Comparison of ENCODE assay signal across 10 cellular contexts in genomic region chr11:123100378-123101085, GRCh38. TPM values are rescaled to one million over a fixed set of nuclear protein-coding genes. Genes with fewer than 3 reads are reported as not detected.
DNase-seq lines count a peak whose midpoint lies in the region; ATAC-seq, FAIRE-seq and TF ChIP-seq lines count a peak whose summit lies in the region.
"Had no signal": no experiment of that assay in that cellular context is flagged by ENCODE, and none has a peak within 500 bp of the region (broad histone marks: within the 10 kb centered on the region; RNA-seq: fewer than 3 reads in every experiment).

No MANE protein-coding gene starts in this region.

- H3K27ac ChIP-seq in BLaER1 treated with 17β-estradiol and CSF1 and Interleukin-3, amounts not matched to agents 10 nM and 100 nM, result no peak overlapping the region
- H3K27ac ChIP-seq in kidney (ENCODE audit: low read depth in 2 of 2, low read length in 2 of 2), result no peak overlapping the region

- no peaks in the 10 kb centered on the region for H3K9me3 ChIP-seq in BLaER1 treated with 17β-estradiol and CSF1 and Interleukin-3, amounts not matched to agents 10 nM and 100 nM (replicated peaks in 1 of 11)
- H3K9me3 ChIP-seq in kidney (ENCODE audit: control insufficient read depth in 1 of 2, low read length in 2 of 2) (no peaks in the 10 kb centered on the region), mucosa of descending colon (no peaks in the 10 kb centered on the region)

- FAIRE-seq in kidney (lab: Jason Lieb, UNC), result no peak
- FAIRE-seq: keratinocyte had no signal

- H4K20me1 ChIP-seq in BLaER1 treated with 17β-estradiol and CSF1 and Interleukin-3, amounts not matched to agents 10 nM and 100 nM, result no peaks in the 10 kb centered on the region

- no peaks in the 10 kb centered on the region for H3K27me3 ChIP-seq in BLaER1 treated with 17β-estradiol and CSF1 and Interleukin-3, amounts not matched to agents 10 nM and 100 nM

- DNase-seq in NCI-H1092 treated with DMSO at 0.1 percent for 48 hours (lab: John Stamatoyannopoulos, UW), result peak; percentile 88
- no peak for DNase-seq in nephron progenitor cell
- DNase-seq in kidney, result no peak
- no peak for DNase-seq in stimulated activated CD4-positive, alpha-beta T cell treated with anti-CD3 and anti-CD28 coated beads, Interleukin-4, amount 100 ng/mL, for 1 hour
- no peak for DNase-seq in mucosa of descending colon
- no peak for DNase-seq in CD14-positive monocyte (ENCODE audit: low spot score)
- DNase-seq: MV-4-11 had no signal

- intact Hi-C loops in kidney (cut with DNase I) (no loop called here), mucosa of descending colon (cut with DNase I, micrococcal nuclease) (no loop called here), CD14-positive monocyte (cut with micrococcal nuclease) (no loop called here)

- TF ChIP-seq CTCF in brain (conservative IDR thresholded peaks at IDR 0.05) (no peak), nephron progenitor cell (IDR thresholded peaks at IDR 0.05) (no peak), kidney (IDR thresholded peaks at IDR 0.05; ENCODE audit: borderline replicate concordance, extremely low read depth, insufficient read depth) (no peak), mucosa of descending colon (IDR thresholded peaks at IDR 0.05) (no peak), CD14-positive monocyte (IDR thresholded peaks at IDR 0.05) (no peak)

- H3K27me3 Mint-ChIP-seq in brain (no peaks in the 10 kb centered on the region), nephron progenitor cell (ENCODE audit: low read depth, poor library complexity) (peaks cover under 1% of the 10 kb centered on the region), CD14-positive monocyte (ENCODE audit: low read depth in 3 of 3) (peaks cover 8 to 11% (median 9%) of the 10 kb centered on the region in 3 donors)

- H3K4me1 Mint-ChIP-seq in brain (peaks cover 50% of the 10 kb centered on the region), nephron progenitor cell (peaks cover 57% of the 10 kb centered on the region), CD14-positive monocyte (peaks cover 4% of the 10 kb centered on the region)

- H3K4me2 ChIP-seq in BLaER1 treated with 17β-estradiol and CSF1 and Interleukin-3, amounts not matched to agents 10 nM and 100 nM, result peak overlapping the region; percentile 18 to 76 (median 64); a peak in 20 of 22 replicates

- H3K27ac Mint-ChIP-seq in brain, result peak overlapping the region; percentile 16 to 80 (median 46)
- H3K27ac Mint-ChIP-seq in nephron progenitor cell, result peak overlapping the region; percentile 91
- peak overlapping the region in 3 of 7 donors; percentile 1 to 58 (median 20) for H3K27ac Mint-ChIP-seq in CD14-positive monocyte

- H3K4me3 Mint-ChIP-seq in brain (no peak overlapping the region), nephron progenitor cell (no peak overlapping the region), CD14-positive monocyte (no peak overlapping the region)

- peaks cover 7 to 58% (median 41%) of the 10 kb centered on the region in 10 experiments; a peak in 19 of 20 replicates for H3K4me1 ChIP-seq in BLaER1 treated with 17β-estradiol and CSF1 and Interleukin-3, amounts not matched to agents 10 nM and 100 nM
- H3K4me1 ChIP-seq in kidney (ENCODE audit: control insufficient read depth in 1 of 2, insufficient read depth in 1 of 2, low read depth in 1 of 2, low read length in 2 of 2), result no peaks in the 10 kb centered on the region
- H3K4me1 ChIP-seq in mucosa of descending colon (ENCODE audit: low read depth), result no peaks in the 10 kb centered on the region

- ATAC-seq in mucosa of descending colon, result no peak

- H3K36me3 ChIP-seq in BLaER1 treated with 17β-estradiol and CSF1 and Interleukin-3, amounts not matched to agents 10 nM and 100 nM, result no peaks in the 10 kb centered on the region
- H3K36me3 ChIP-seq in kidney (ENCODE audit: control insufficient read depth in 1 of 2, insufficient read depth in 2 of 2, low read length in 2 of 2) (no peaks in the 10 kb centered on the region), mucosa of descending colon (ENCODE audit: low read depth) (no peaks in the 10 kb centered on the region)

- no peaks in the 10 kb centered on the region for H3K9me3 Mint-ChIP-seq in brain
- H3K9me3 Mint-ChIP-seq in nephron progenitor cell, result no peaks in the 10 kb centered on the region
- H3K9me3 Mint-ChIP-seq in CD14-positive monocyte, result no peaks in the 10 kb centered on the region

- no peak overlapping the region for H3K4me3 ChIP-seq in BLaER1 treated with 17β-estradiol and CSF1 and Interleukin-3, amounts not matched to agents 10 nM and 100 nM
- H3K4me3 ChIP-seq in kidney (ENCODE audit: low read length in 2 of 2), result no peak overlapping the region
- H3K4me3 ChIP-seq in mucosa of descending colon, result no peak overlapping the region

- H3K36me3 Mint-ChIP-seq in brain, result peaks cover 7% of the 10 kb centered on the region
- peaks cover 34% of the 10 kb centered on the region for H3K36me3 Mint-ChIP-seq in nephron progenitor cell (ENCODE audit: low read depth)
- H3K36me3 Mint-ChIP-seq in CD14-positive monocyte, result no peaks in the 10 kb centered on the region

- no peak overlapping the region for H3K9ac ChIP-seq in BLaER1 treated with 17β-estradiol and CSF1 and Interleukin-3, amounts not matched to agents 10 nM and 100 nM
- no peak overlapping the region for H3K9ac ChIP-seq in kidney (ENCODE audit: low read length in 2 of 2)

RNA-seq across cellular contexts. Expression of gene HSPA8, which starts 38.6 kb away (rescaled TPM):
- polyA plus RNA-seq in brain (ENCODE audit: insufficient read depth, low read depth, low replicate concordance) (1,570 TPM), kidney (ENCODE audit: insufficient read depth, low read depth, low replicate concordance) (1,081 TPM), CD14-positive monocyte (100 to 1,000 TPM; 511 to 531 TPM)
- total RNA-seq in kidney (869 TPM), mucosa of descending colon (100 to 1,000 TPM; 496 to 909 (median 797) TPM)
